In genomic region chr17:30808785-30809286, GRCh38 we compare ENCODE assay signal across 7 cellular contexts.
DNase-seq lines count a peak whose midpoint lies in the region; ATAC-seq and TF ChIP-seq lines count a peak whose summit lies in the region.

No MANE protein-coding gene starts in this region.

- peaks cover 50% of the 10 kb centered on the region for H3F3A ChIP-seq in SU-DHL-6 (ENCODE audit: insufficient read depth)

- peak; percentile 73 for DNase-seq in medulla oblongata (ENCODE audit: extremely low spot score)
- DNase-seq in NCI-H1105 (lab: John Stamatoyannopoulos, UW), result no peak
- DNase-seq in glomerular visceral epithelial cell (ENCODE audit: extremely low spot score), result no peak
- no peak for DNase-seq in activated CD4-positive, alpha-beta T cell treated with anti-CD3 and anti-CD28 coated beads, Interleukin-2, amount 50 U/mL, for 48 hours

- H4K20me1 ChIP-seq in SU-DHL-6 (ENCODE audit: low read depth, low read length), result no peaks in the 10 kb centered on the region

- H3K27ac ChIP-seq in SU-DHL-6 (ENCODE audit: low read depth, low read length), result peak overlapping the region; percentile 95

- peak overlapping the region; percentile 65 for H3K4me2 ChIP-seq in SU-DHL-6 (ENCODE audit: low read depth, low read length, poor library complexity, severe bottlenecking)

- no peaks in the 10 kb centered on the region for H3K27me3 ChIP-seq in SU-DHL-6 (ENCODE audit: low read length)

- peaks cover 81% of the 10 kb centered on the region for H3K79me2 ChIP-seq in SU-DHL-6 (ENCODE audit: insufficient read depth, low read length)

- peaks cover 9% of the 10 kb centered on the region; the same call in 1 of the 2 replicates for H3K36me3 ChIP-seq in SU-DHL-6 (ENCODE audit: low read length)

- H3K9me2 ChIP-seq in SU-DHL-6 (replicated peaks; ENCODE audit: insufficient read depth, low read length), result no peaks in the 10 kb centered on the region

- H3K9ac ChIP-seq in SU-DHL-6 (ENCODE audit: low read length), result peak overlapping the region; percentile 49

- peak overlapping the region; percentile 41 for H3K4me3 ChIP-seq in SU-DHL-6 (ENCODE audit: insufficient read depth, low read length, poor library complexity, severe bottlenecking)

- no peak overlapping the region for H2AFZ ChIP-seq in SU-DHL-6 (ENCODE audit: low read depth, low read length, severe bottlenecking)

- no peaks in the 10 kb centered on the region for H3K9me3 ChIP-seq in SU-DHL-6 (ENCODE audit: insufficient read depth, low read length)

- TF ChIP-seq CTCF in SU-DHL-6 (IDR thresholded peaks at IDR 0.05; ENCODE audit: insufficient read depth, low read length, poor library complexity, severe bottlenecking), result no peak

- ATAC-seq in GM19023 (IDR thresholded peaks at IDR 0.05; ENCODE audit: unreplicated experiment) (peak; percentile 76), HG02943 (IDR thresholded peaks at IDR 0.05; ENCODE audit: low read depth, unreplicated experiment) (peak; percentile 87)
